19 cellular contexts compared by ENCODE assay signal in the genomic region with DNA sequence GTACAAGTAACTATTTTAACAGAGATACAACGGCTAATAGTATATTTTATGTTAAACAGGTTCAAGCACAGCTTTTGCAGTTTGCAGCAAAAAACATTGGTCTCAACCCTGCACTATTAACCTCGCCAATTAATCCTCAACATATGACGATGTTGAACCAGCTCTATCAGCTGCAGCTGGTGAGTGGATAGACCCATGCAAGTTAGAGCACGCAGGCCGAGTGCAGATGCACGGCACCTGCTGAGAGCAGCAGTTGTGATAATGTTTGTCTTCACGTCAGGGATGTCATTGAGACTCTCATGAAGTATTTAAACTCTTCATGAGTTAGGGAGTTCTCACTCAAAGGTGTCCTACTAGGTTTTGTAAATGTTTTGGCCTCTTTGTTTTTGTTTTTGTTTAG. TPM values are rescaled to one million over a fixed set of nuclear protein-coding genes. Genes with fewer than 3 reads are reported as not detected.
DNase-seq lines count a peak whose midpoint lies in the region; ATAC-seq and TF ChIP-seq lines count a peak whose summit lies in the region.
"Had no signal": no experiment of that assay in that cellular context is flagged by ENCODE, and none has a peak within 500 bp of the region (broad histone marks: within the 10 kb centered on the region; RNA-seq: fewer than 3 reads in every experiment).

No MANE protein-coding gene starts in this region.

- peaks cover 58% of the 10 kb centered on the region for H3K36me3 ChIP-seq in CD8-positive, alpha-beta T cell (ENCODE audit: insufficient read depth, low read length)
- no peaks in the 10 kb centered on the region; the same call in 1 of the 2 replicates for H3K36me3 ChIP-seq in MM.1S (replicated peaks; ENCODE audit: insufficient read depth, low read length)
- peaks cover 0 to 99% (median 38%) of the 10 kb centered on the region in 9 donors for H3K36me3 ChIP-seq in heart right ventricle

- no peaks in the 10 kb centered on the region for H3K4me1 ChIP-seq in CD8-positive, alpha-beta T cell (ENCODE audit: insufficient read depth, low read length)
- H3K4me1 ChIP-seq in MM.1S (ENCODE audit: low read length) (peaks cover 15% of the 10 kb centered on the region), heart right ventricle (peaks cover 0 to 50% (median 20%) of the 10 kb centered on the region in 9 donors)
- H3K4me1 ChIP-seq: breast epithelium had no signal

- H3K4me3 ChIP-seq in CD8-positive, alpha-beta T cell (ENCODE audit: low read depth, low read length) = no peak overlapping the region
- H3K4me3 ChIP-seq in MM.1S (ENCODE audit: low read length) = no peak overlapping the region
- no peak overlapping the region for H3K4me3 ChIP-seq in heart right ventricle
- H3K4me3 ChIP-seq: breast epithelium had no signal

- ATAC-seq in CD8-positive, alpha-beta T cell = no peak
- ATAC-seq in heart right ventricle = peak in 3 of 8 donors; percentile 22 to 46 (median 31)
- no peak for ATAC-seq in HG03108 (IDR thresholded peaks at IDR 0.05; ENCODE audit: unreplicated experiment)
- ATAC-seq in natural killer cell = no peak
- ATAC-seq in CD4-positive, alpha-beta T cell (ENCODE audit: poor library complexity) = no peak
- ATAC-seq: activated naive CD4-positive, alpha-beta T cell treated with anti-CD3 and anti-CD28 coated beads, Interleukin-2, amount 50 U/mL, for 72 hours; stimulated activated effector memory CD8-positive, alpha-beta T cell treated with anti-CD3 and anti-CD28 coated beads, Interleukin-12 subunit alpha, Interleukin-12 subunit beta, amount 100 ng/mL, for 72 hours had no signal

- no peaks in the 10 kb centered on the region for H3K9me3 ChIP-seq in CD8-positive, alpha-beta T cell (ENCODE audit: low read length)
- H3K9me3 ChIP-seq in MM.1S (replicated peaks; ENCODE audit: insufficient read depth, low read length) (no peaks in the 10 kb centered on the region), heart right ventricle (no peaks in the 10 kb centered on the region)
- no peaks in the 10 kb centered on the region for H3K9me3 ChIP-seq in CD4-positive, alpha-beta T cell (ENCODE audit: control insufficient read depth, low read length)
- H3K9me3 ChIP-seq: breast epithelium had no signal

- no peaks in the 10 kb centered on the region for H3K27me3 ChIP-seq in CD8-positive, alpha-beta T cell (ENCODE audit: insufficient read depth, low read length)
- H3K27me3 ChIP-seq in MM.1S (replicated peaks; ENCODE audit: insufficient read depth, low read length) (no peaks in the 10 kb centered on the region), heart right ventricle (no peaks in the 10 kb centered on the region)
- H3K27me3 ChIP-seq in CD4-positive, alpha-beta T cell (ENCODE audit: control insufficient read depth, insufficient read depth, low read length) = no peaks in the 10 kb centered on the region
- H3K27me3 ChIP-seq: breast epithelium had no signal

- H2AFZ ChIP-seq in MM.1S (ENCODE audit: low read length) = no peak overlapping the region

- H3K4me3 Mint-ChIP-seq in CD8-positive, alpha-beta T cell = no peak overlapping the region
- H3K4me3 Mint-ChIP-seq in natural killer cell = no peak overlapping the region
- no peak overlapping the region for H3K4me3 Mint-ChIP-seq in CD4-positive, alpha-beta T cell
- H3K4me3 Mint-ChIP-seq: activated CD4-positive, alpha-beta T cell treated with anti-CD3 and anti-CD28 coated beads, Interleukin-2, amount 10 ng/mL, durations not matched to agents 24 days and 14 days; activated T-cell treated with anti-CD3 and anti-CD28 coated beads, Interleukin-2, amount 50 U/mL, for 24 hours; stimulated activated effector memory CD8-positive, alpha-beta T cell treated with anti-CD3 and anti-CD28 coated beads, Interleukin-12 subunit alpha, Interleukin-12 subunit beta, amount 100 ng/mL, for 72 hours; type B pancreatic cell had no signal

- peak overlapping the region; percentile 18 for H3K27ac Mint-ChIP-seq in CD8-positive, alpha-beta T cell
- no peak overlapping the region for H3K27ac Mint-ChIP-seq in natural killer cell
- H3K27ac Mint-ChIP-seq in CD4-positive, alpha-beta T cell = no peak overlapping the region
- H3K27ac Mint-ChIP-seq: activated CD4-positive, alpha-beta T cell treated with anti-CD3 and anti-CD28 coated beads, Interleukin-2, amount 10 ng/mL, durations not matched to agents 24 days and 14 days; activated naive CD4-positive, alpha-beta T cell treated with anti-CD3 and anti-CD28 coated beads, Interleukin-2, amount 50 U/mL, for 72 hours; stimulated activated effector memory CD8-positive, alpha-beta T cell treated with anti-CD3 and anti-CD28 coated beads, Interleukin-12 subunit alpha, Interleukin-12 subunit beta, amount 100 ng/mL, for 72 hours; type B pancreatic cell had no signal

- no peak overlapping the region for H3K4me2 ChIP-seq in MM.1S (ENCODE audit: low read depth, low read length)

- no peak overlapping the region for H3K27ac ChIP-seq in CD8-positive, alpha-beta T cell (ENCODE audit: low read depth, low read length)
- H3K27ac ChIP-seq in MM.1S (ENCODE audit: low read length) (peak overlapping the region; percentile 14; the same call in 1 of the 2 replicates), heart right ventricle (peak overlapping the region in 6 of 10 donors; percentile 59 to 80 (median 73))
- no peak overlapping the region for H3K27ac ChIP-seq in CD4-positive, alpha-beta T cell (ENCODE audit: low read depth, low read length)
- H3K27ac ChIP-seq: breast epithelium had no signal

- WGBS in heart right ventricle, 2 donors = 41 to 64% methylated on average over 7 of the region's 7 CpGs

- H3K27me3 Mint-ChIP-seq in CD8-positive, alpha-beta T cell (ENCODE audit: low read depth) = no peaks in the 10 kb centered on the region
- H3K27me3 Mint-ChIP-seq in natural killer cell (ENCODE audit: low read depth in 2 of 2) = no peaks in the 10 kb centered on the region
- no peaks in the 10 kb centered on the region for H3K27me3 Mint-ChIP-seq in CD4-positive, alpha-beta T cell
- H3K27me3 Mint-ChIP-seq: activated CD4-positive, alpha-beta T cell treated with anti-CD3 and anti-CD28 coated beads, Interleukin-2, amount 10 ng/mL, durations not matched to agents 24 days and 14 days; activated T-cell treated with anti-CD3 and anti-CD28 coated beads, Interleukin-2, amount 50 U/mL, for 24 hours; type B pancreatic cell had no signal

- CTCF ChIA-PET in CD8-positive, alpha-beta T cell (lab: Charles Lee) = interaction anchor here (4.4 kb wide), 1 partner anchor 94 kb away, joined by 18 read pairs; no protein-coding TSS in a partner anchor
- CTCF ChIA-PET in CD4-positive, alpha-beta T cell (lab: Charles Lee) = interaction anchor here (1.3 kb wide), 1 partner anchor 9 kb away, joined by 3 read pairs; no protein-coding TSS in a partner anchor

- no peaks in the 10 kb centered on the region for H4K20me1 ChIP-seq in MM.1S (ENCODE audit: insufficient read depth, low read length)

- no peak for TF ChIP-seq CTCF in CD8-positive, alpha-beta T cell (IDR thresholded peaks at IDR 0.05)
- no peak for TF ChIP-seq CTCF in MM.1S (IDR thresholded peaks at IDR 0.05; ENCODE audit: low read length)
- TF ChIP-seq CTCF in heart right ventricle (IDR thresholded peaks at IDR 0.05) = no peak
- no peak for TF ChIP-seq CTCF in natural killer cell (IDR thresholded peaks at IDR 0.05)
- no peak for TF ChIP-seq CTCF in CD4-positive, alpha-beta T cell (IDR thresholded peaks at IDR 0.05)

- H3K9me3 Mint-ChIP-seq in CD8-positive, alpha-beta T cell = no peaks in the 10 kb centered on the region
- H3K9me3 Mint-ChIP-seq in natural killer cell = no peaks in the 10 kb centered on the region
- H3K9me3 Mint-ChIP-seq in CD4-positive, alpha-beta T cell = no peaks in the 10 kb centered on the region
- H3K9me3 Mint-ChIP-seq: activated CD4-positive, alpha-beta T cell treated with anti-CD3 and anti-CD28 coated beads, Interleukin-2, amount 10 ng/mL, durations not matched to agents 24 days and 14 days; activated naive CD4-positive, alpha-beta T cell treated with anti-CD3 and anti-CD28 coated beads, Interleukin-2, amount 50 U/mL, for 72 hours; activated T-cell treated with anti-CD3 and anti-CD28 coated beads, Interleukin-2, amount 50 U/mL, for 24 hours; stimulated activated effector memory CD8-positive, alpha-beta T cell treated with anti-CD3 and anti-CD28 coated beads, Interleukin-12 subunit alpha, Interleukin-12 subunit beta, amount 100 ng/mL, for 72 hours; type B pancreatic cell had no signal

- no peaks in the 10 kb centered on the region for H3K9me2 ChIP-seq in MM.1S (replicated peaks; ENCODE audit: insufficient read depth, low read length)

- no peak overlapping the region for H3K9ac ChIP-seq in MM.1S (ENCODE audit: low read length)

- peaks cover 3% of the 10 kb centered on the region for H3K4me1 Mint-ChIP-seq in CD8-positive, alpha-beta T cell (ENCODE audit: low read depth)
- H3K4me1 Mint-ChIP-seq in natural killer cell = no peaks in the 10 kb centered on the region
- H3K4me1 Mint-ChIP-seq in CD4-positive, alpha-beta T cell (ENCODE audit: low read depth) = no peaks in the 10 kb centered on the region
- H3K4me1 Mint-ChIP-seq: stimulated activated effector memory CD8-positive, alpha-beta T cell treated with anti-CD3 and anti-CD28 coated beads, Interleukin-12 subunit alpha, Interleukin-12 subunit beta, amount 100 ng/mL, for 72 hours had no signal

- DNase-seq in CD8-positive, alpha-beta T cell = no peak
- DNase-seq in MM.1S (no peak), NCI-H748 (lab: John Stamatoyannopoulos, UW; ENCODE audit: unreplicated experiment) (peak; percentile 86), heart right ventricle (no peak), natural killer cell (no peak), NCI-H2107 (lab: John Stamatoyannopoulos, UW) (no peak)
- no peak for DNase-seq in CD4-positive, alpha-beta T cell
- DNase-seq: activated CD4-positive, alpha-beta T cell treated with anti-CD3 and anti-CD28 coated beads, Interleukin-2, amount 10 ng/mL, durations not matched to agents 24 days and 14 days; activated T-cell treated with anti-CD3 and anti-CD28 coated beads, Interleukin-2, amount 50 U/mL, for 24 hours; mesendoderm; NCI-H526 treated with DMSO at 0.1 percent for 48 hours; RPMI8226; T1000 had no signal

- no peaks in the 10 kb centered on the region; the same call in 1 of the 2 replicates for H3F3A ChIP-seq in MM.1S (ENCODE audit: insufficient read depth, low read length)

- intact Hi-C loops in CD8-positive, alpha-beta T cell (cut with DNase I, micrococcal nuclease) = no loop called here
- intact Hi-C loops in heart right ventricle (cut with DNase I) (loop anchor here in 4 of 10 donors (5.0 to 10.0 kb wide), 2 partner anchors 58 to 476 kb away; no protein-coding TSS in a partner anchor), natural killer cell (cut with micrococcal nuclease) (no loop called here)
- intact Hi-C loops in CD4-positive, alpha-beta T cell (cut with DNase I, micrococcal nuclease) = loop anchor here in 1 of 2 experiments (10.0 kb wide), 1 partner anchor 342 kb away; no protein-coding TSS in a partner anchor

- H3K79me2 ChIP-seq in MM.1S (ENCODE audit: low read length) = no peaks in the 10 kb centered on the region

- H3K36me3 Mint-ChIP-seq in CD8-positive, alpha-beta T cell = peaks cover 94% of the 10 kb centered on the region
- H3K36me3 Mint-ChIP-seq in natural killer cell = peaks cover 7% of the 10 kb centered on the region
- peaks cover 92% of the 10 kb centered on the region for H3K36me3 Mint-ChIP-seq in CD4-positive, alpha-beta T cell (ENCODE audit: low read depth)

- POLR2A ChIA-PET in CD8-positive, alpha-beta T cell (lab: Charles Lee) = interaction anchor here (0.7 kb wide), 1 partner anchor 52 kb away, joined by 3 read pairs; no protein-coding TSS in a partner anchor
- POLR2A ChIA-PET in CD4-positive, alpha-beta T cell (lab: Charles Lee) = no interaction called here

RNA-seq across cellular contexts. Expression of a gene that starts 45.6 kb away (rescaled TPM):
- 100 to 1,000 TPM; 518 to 535 TPM for total RNA-seq in CD8-positive, alpha-beta T cell
- 100 to 1,000 TPM in 1 of 10 donors, 10 to 100 TPM in 9; 42.3 to 109 (median 69.1) TPM for total RNA-seq in heart right ventricle
- 10 to 100 TPM; 22.8 to 86.0 TPM for polyA plus RNA-seq in heart right ventricle
- total RNA-seq in natural killer cell = 100 to 1,000 TPM; 653 to 825 (median 687) TPM
- 100 to 1,000 TPM; 645 to 659 TPM for total RNA-seq in CD4-positive, alpha-beta T cell

RNA-seq across cellular contexts. Expression of a gene that starts 47.6 kb away (rescaled TPM):
- total RNA-seq in CD8-positive, alpha-beta T cell = 100 to 1,000 TPM; 312 to 315 TPM
- total RNA-seq in heart right ventricle (10 to 100 TPM in 1 of 10 donors, 1 to 10 TPM in 8, under 1 TPM in 1; 0.85 to 11.2 (median 2.1) TPM), natural killer cell (100 to 1,000 TPM; 401 to 551 (median 435) TPM)
- polyA plus RNA-seq in heart right ventricle = 1 to 10 TPM in 1 of 2 donors, under 1 TPM in 1; 0.96 to 3.7 TPM
- 100 to 1,000 TPM; 567 to 577 TPM for total RNA-seq in CD4-positive, alpha-beta T cell
- total RNA-seq: M059J had no signal

Comparison
In these comparisons a context has a peak if more than half of its experiments do, and no peak if none do; other contexts are left out.
1. H3K27ac ChIP-seq: peak in MM.1S (single experiment) and heart right ventricle (6 of 10); none in CD8-positive, alpha-beta T cell (single experiment) and CD4-positive, alpha-beta T cell (single experiment).
2. RNA of a gene that starts 45.6 kb away (total RNA-seq): 653 to 825 TPM in natural killer cell, 645 to 659 TPM in CD4-positive, alpha-beta T cell and 518 to 535 TPM in CD8-positive, alpha-beta T cell; 42.3 to 109 TPM in heart right ventricle; every median in the first group is over 4 times any median in the second.
3. RNA of a gene that starts 47.6 kb away (total RNA-seq): 567 to 577 TPM in CD4-positive, alpha-beta T cell, 401 to 551 TPM in natural killer cell and 312 to 315 TPM in CD8-positive, alpha-beta T cell; 0.85 to 11.2 TPM in heart right ventricle; every median in the first group is over 10 times any median in the second.